6 cellular contexts compared by ENCODE assay signal in the genomic region with DNA sequence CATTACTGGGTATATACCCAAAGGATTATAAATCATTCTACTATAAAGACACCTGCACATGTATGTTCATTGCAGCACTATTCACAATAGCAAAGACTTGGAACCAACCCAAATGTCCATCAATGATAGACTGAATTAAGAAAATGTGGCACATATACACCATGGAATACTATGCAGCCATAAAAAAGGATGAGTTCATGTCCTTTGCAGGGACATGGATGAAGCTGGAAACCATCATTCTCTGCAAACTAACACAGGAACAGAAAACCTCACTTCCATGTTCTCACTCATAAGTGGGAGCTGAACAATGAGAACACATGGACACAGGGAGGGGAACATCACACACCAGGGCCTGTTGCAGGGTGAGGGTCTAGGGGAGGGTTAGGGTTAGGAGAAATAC. TPM values are rescaled to one million over a fixed set of nuclear protein-coding genes. Genes with fewer than 3 reads are reported as not detected.
"Had no signal": no experiment of that assay in that cellular context is flagged by ENCODE, and none has a peak within 500 bp of the region (broad histone marks: within the 10 kb centered on the region; RNA-seq: fewer than 3 reads in every experiment).

No MANE protein-coding gene starts in this region.

RNA-seq across cellular contexts. Expression of gene PLEKHG4B, which starts 56.4 kb away (rescaled TPM):
- total RNA-seq: activated naive CD4-positive, alpha-beta T cell treated with anti-CD3 and anti-CD28 coated beads for 36 hours; activated T-cell treated with anti-CD3 and anti-CD28 coated beads, Interleukin-2, amount 50 U/mL, for 72 hours; activated T-helper 1 cell treated with anti-CD3 and anti-CD28 coated beads, Interleukin-12 subunit alpha, Interleukin-12 subunit beta, Interleukin-2, Interleukin-4 antibody, amounts not matched to agents 30 ng/mL and 10 ng/mL and 1 ng/mL, durations not matched to agents 14 hours and 24 hours and 36 hours; activated T-helper 2 cell treated with anti-CD3 and anti-CD28 coated beads, Interferon-gamma antibody, Interleukin-2, Interleukin-4, amounts not matched to agents 10 μg/mL and 5 μg/mL and 100 μg/mL, durations not matched to agents 14 hours and 24 hours and 36 hours; ascending aorta; bronchial epithelial cell had no signal
